1 cellular context compared by ENCODE assay signal in the genomic region with DNA sequence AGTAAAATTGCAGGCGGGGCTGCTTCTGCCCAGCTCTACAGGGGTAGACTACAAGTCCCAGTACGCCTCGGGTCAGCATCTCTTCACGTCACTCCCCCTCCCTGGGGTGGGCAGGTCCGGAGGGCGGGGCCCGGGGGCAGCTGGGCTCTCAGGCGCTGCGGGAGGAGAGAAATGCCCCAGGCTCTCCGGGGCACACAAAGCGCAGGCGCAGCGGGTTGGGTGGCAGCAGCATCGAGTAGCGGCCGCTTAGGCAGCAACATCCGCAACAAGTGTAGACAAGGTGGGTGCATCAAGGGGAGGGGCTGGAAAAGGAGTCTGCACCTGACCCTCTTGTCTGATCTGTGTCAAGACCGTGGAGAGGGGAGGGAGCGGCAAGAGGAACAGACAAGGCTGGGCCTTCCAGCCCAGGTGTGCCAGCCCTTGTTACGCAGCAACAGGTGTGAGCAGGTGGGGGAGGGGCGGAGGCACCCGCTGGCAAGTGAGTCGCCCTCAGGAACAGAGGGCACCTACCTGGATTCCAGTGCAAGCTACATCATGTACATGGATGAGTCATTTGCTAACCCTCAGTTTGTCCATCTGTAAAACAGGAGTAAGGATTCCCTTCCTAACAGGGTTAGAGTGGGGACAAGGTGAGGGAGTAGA.
TF ChIP-seq lines count a peak whose summit lies in the region.

No MANE protein-coding gene starts in this region.

TF ChIP-seq in HEK293, 187 proteins besides CTCF, POLR2A, EP300 and RAD21 (continued from another document):
- TF ChIP-seq, protein P1, sequence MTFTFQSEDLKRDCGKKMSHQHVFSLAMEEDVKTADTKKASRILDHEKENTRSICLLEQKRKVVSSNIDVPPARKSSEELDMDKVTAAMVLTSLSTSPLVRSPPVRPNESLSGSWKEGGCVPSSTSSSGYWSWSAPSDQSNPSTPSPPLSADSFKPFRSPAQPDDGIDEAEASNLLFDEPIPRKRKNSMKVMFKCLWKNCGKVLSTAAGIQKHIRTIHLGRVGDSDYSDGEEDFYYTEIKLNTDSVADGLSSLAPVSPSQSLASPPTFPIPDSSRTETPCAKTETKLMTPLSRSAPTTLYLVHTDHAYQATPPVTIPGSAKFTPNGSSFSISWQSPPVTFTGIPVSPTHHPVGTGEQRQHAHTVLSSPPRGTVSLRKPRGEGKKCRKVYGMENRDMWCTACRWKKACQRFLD (tag by site-specific recombination; IDR thresholded peaks at IDR 0.05), result no peak
- no peak for TF ChIP-seq ZNF16 (tag by site-specific recombination; IDR thresholded peaks at IDR 0.05; ENCODE audit: low read depth)
- no peak for TF ChIP-seq ZIC2 (tag by site-specific recombination; IDR thresholded peaks at IDR 0.05)
- 0 out of 2 replicates have a peak, but pooled peaks have one; percentile 11 for TF ChIP-seq ZBTB17 (tag by site-specific recombination; IDR thresholded peaks at IDR 0.05)
- no peak for TF ChIP-seq ZNF169 (tag by site-specific recombination; IDR thresholded peaks at IDR 0.05)
- TF ChIP-seq ZNF76 (tag by site-specific recombination; IDR thresholded peaks at IDR 0.05; ENCODE audit: borderline replicate concordance, low read depth), result peak; percentile 34; the same call in 1 of the 2 replicates
- 0 out of 2 replicates have a peak, but pooled peaks have one; percentile 44 for TF ChIP-seq ZNF629 (tag by site-specific recombination; IDR thresholded peaks at IDR 0.05)
- no peak for TF ChIP-seq MYNN (tag by site-specific recombination; IDR thresholded peaks at IDR 0.05; ENCODE audit: borderline replicate concordance)
- no peak for TF ChIP-seq ZNF324 (tag by site-specific recombination; IDR thresholded peaks at IDR 0.05)
- peak; percentile 71; the same call in 1 of the 2 replicates for TF ChIP-seq TRIM28 (IDR thresholded peaks at IDR 0.05; ENCODE audit: borderline replicate concordance, low read length)
- TF ChIP-seq, protein P2, sequence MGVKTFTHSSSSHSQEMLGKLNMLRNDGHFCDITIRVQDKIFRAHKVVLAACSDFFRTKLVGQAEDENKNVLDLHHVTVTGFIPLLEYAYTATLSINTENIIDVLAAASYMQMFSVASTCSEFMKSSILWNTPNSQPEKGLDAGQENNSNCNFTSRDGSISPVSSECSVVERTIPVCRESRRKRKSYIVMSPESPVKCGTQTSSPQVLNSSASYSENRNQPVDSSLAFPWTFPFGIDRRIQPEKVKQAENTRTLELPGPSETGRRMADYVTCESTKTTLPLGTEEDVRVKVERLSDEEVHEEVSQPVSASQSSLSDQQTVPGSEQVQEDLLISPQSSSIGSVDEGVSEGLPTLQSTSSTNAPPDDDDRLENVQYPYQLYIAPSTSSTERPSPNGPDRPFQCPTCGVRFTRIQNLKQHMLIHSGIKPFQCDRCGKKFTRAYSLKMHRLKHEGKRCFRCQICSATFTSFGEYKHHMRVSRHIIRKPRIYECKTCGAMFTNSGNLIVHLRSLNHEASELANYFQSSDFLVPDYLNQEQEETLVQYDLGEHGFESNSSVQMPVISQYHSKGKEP (tag by site-specific recombination; IDR thresholded peaks at IDR 0.05), result no peak
- TF ChIP-seq ZNF600 (tag by site-specific recombination; IDR thresholded peaks at IDR 0.05), result peak; percentile 52; the same call in 1 of the 2 replicates
- TF ChIP-seq GFI1B (tag by site-specific recombination; IDR thresholded peaks at IDR 0.05), result no peak
- TF ChIP-seq, protein P3, sequence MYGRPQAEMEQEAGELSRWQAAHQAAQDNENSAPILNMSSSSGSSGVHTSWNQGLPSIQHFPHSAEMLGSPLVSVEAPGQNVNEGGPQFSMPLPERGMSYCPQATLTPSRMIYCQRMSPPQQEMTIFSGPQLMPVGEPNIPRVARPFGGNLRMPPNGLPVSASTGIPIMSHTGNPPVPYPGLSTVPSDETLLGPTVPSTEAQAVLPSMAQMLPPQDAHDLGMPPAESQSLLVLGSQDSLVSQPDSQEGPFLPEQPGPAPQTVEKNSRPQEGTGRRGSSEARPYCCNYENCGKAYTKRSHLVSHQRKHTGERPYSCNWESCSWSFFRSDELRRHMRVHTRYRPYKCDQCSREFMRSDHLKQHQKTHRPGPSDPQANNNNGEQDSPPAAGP (tag by site-specific recombination; IDR thresholded peaks at IDR 0.05), result no peak
- TF ChIP-seq HOXD13 (CRISPR knock-in tag; IDR thresholded peaks at IDR 0.05; ENCODE audit: borderline replicate concordance), result no peak
- TF ChIP-seq ZSCAN16 (tag by site-specific recombination; IDR thresholded peaks at IDR 0.05), result no peak
- no peak for TF ChIP-seq ZNF350 (tag by site-specific recombination; IDR thresholded peaks at IDR 0.05)
- TF ChIP-seq ZNF558 (tag by site-specific recombination; IDR thresholded peaks at IDR 0.05), result no peak
- no peak for TF ChIP-seq ZNF37A (tag by site-specific recombination; IDR thresholded peaks at IDR 0.05)
- no peak for TF ChIP-seq ZNF366 (tag by site-specific recombination; conservative IDR thresholded peaks at IDR 0.05)
- no peak for TF ChIP-seq ZNF585B (tag by site-specific recombination; IDR thresholded peaks at IDR 0.05)
